ENCODE assay signal across 9 cellular contexts in genomic region chr12:68873316-68873715, GRCh38. TPM values are rescaled to one million over a fixed set of nuclear protein-coding genes. Genes with fewer than 3 reads are reported as not detected.
"Had no signal": no experiment of that assay in that cellular context is flagged by ENCODE, and none has a peak within 500 bp of the region (broad histone marks: within the 10 kb centered on the region; RNA-seq: fewer than 3 reads in every experiment).

No MANE protein-coding gene starts in this region.

- H3K4me3 ChIP-seq: GM12878 had no signal

- DNase-seq: GDM1, GF-D8 had no signal

- FAIRE-seq: G401.6, GM12891, GM12892, GM18507, GM19239 had no signal

- ATAC-seq: GM12878 had no signal

RNA-seq across cellular contexts. Expression of gene CPM, which starts 59.7 kb away (rescaled TPM):
- total RNA-seq: G401 had no signal
